8 cellular contexts compared by ENCODE assay signal in genomic region chr9:131668439-131669233, GRCh38.
DNase-seq lines count a peak whose midpoint lies in the region; ATAC-seq and TF ChIP-seq lines count a peak whose summit lies in the region.

No MANE protein-coding gene starts in this region.

- DNase-seq in GM04503 (ENCODE audit: low read depth) (peak; percentile 56), RWPE1 (ENCODE audit: low spot score) (peak; percentile 43), immature natural killer cell (peak; percentile 75 to 77 (median 75)), NCI-H2227 (lab: John Stamatoyannopoulos, UW; ENCODE audit: unreplicated experiment) (no peak), SKM-1 (lab: John Stamatoyannopoulos, UW; ENCODE audit: unreplicated experiment) (no peak)
- DNase-seq in activated naive CD4-positive, alpha-beta T cell treated with anti-CD3 and anti-CD28 coated beads, Interleukin-2, amount 50 U/mL, for 16 hours = peak; percentile 70
- peak; percentile 61 for DNase-seq in stimulated activated CD4-positive, alpha-beta T cell treated with anti-CD3 and anti-CD28 coated beads, Interleukin-2, amount 100 ng/mL, for 4 hours (ENCODE audit: low read depth)

- peak overlapping the region; percentile 71 for H3K27ac ChIP-seq in RWPE1

- peak overlapping the region; percentile 98 to 100 (median 99) for H3K27ac Mint-ChIP-seq in immature natural killer cell

- POLR2A ChIA-PET in RWPE1 (lab: Yijun Ruan, JAX; ENCODE audit: low non-redundant PET) = no interaction called here

- peak overlapping the region; percentile 68 to 88 (median 80) for H3K4me3 Mint-ChIP-seq in immature natural killer cell

- H3K27me3 Mint-ChIP-seq in immature natural killer cell (ENCODE audit: low read depth in 3 of 3) = peaks cover 4 to 22% (median 11%) of the 10 kb centered on the region in 3 donors

- peak; percentile 44 for ATAC-seq in HG02884 (IDR thresholded peaks at IDR 0.05; ENCODE audit: unreplicated experiment)

- no peaks in the 10 kb centered on the region for H3K9me3 Mint-ChIP-seq in immature natural killer cell

- peaks cover 92 to 100% of the 10 kb centered on the region in 2 donors for H3K4me1 Mint-ChIP-seq in immature natural killer cell

- no peak for TF ChIP-seq CTCF in RWPE1 (conservative IDR thresholded peaks at IDR 0.05; ENCODE audit: low read depth)

- CTCF ChIA-PET in RWPE1 (lab: Yijun Ruan, JAX) = interaction anchor here (0.6 to 1.5 kb wide), 3 partner anchors 32 to 77 kb away, joined by 3 to 5 read pairs (median 4); no protein-coding TSS in a partner anchor

- H3K36me3 Mint-ChIP-seq in immature natural killer cell = no peaks in the 10 kb centered on the region

Comparison
In these comparisons a context has a peak if more than half of its experiments do, and no peak if none do; other contexts are left out.
1. DNase-seq: peak in GM04503 (single experiment), RWPE1 (single experiment), activated naive CD4-positive, alpha-beta T cell treated with anti-CD3 and anti-CD28 coated beads, Interleukin-2, amount 50 U/mL, for 16 hours (single experiment), immature natural killer cell (3 of 3) and stimulated activated CD4-positive, alpha-beta T cell treated with anti-CD3 and anti-CD28 coated beads, Interleukin-2, amount 100 ng/mL, for 4 hours (single experiment); none in NCI-H2227 (single experiment) and SKM-1 (single experiment).